1 cellular context compared by ENCODE assay signal in genomic region chr17:1649844-1650409, GRCh38.
TF ChIP-seq lines count a peak whose summit lies in the region.

Gene RILP (minus strand): TSS chr17:1649866. CDS start chr17:1649804, 62 bp downstream.

TF ChIP-seq in HepG2, 621 proteins besides CTCF, POLR2A, EP300 and RAD21 (continued from another document and continues in another):
- TF ChIP-seq ARID4A (CRISPR knock-in tag; IDR thresholded peaks at IDR 0.05; ENCODE audit: borderline replicate concordance) (peak; percentile 86; the same call in 1 of the 2 replicates), ZNF614 (CRISPR knock-in tag; IDR thresholded peaks at IDR 0.05; ENCODE audit: borderline replicate concordance) (no peak; the same call in 1 of the 2 replicates), KAT8 (CRISPR knock-in tag; IDR thresholded peaks at IDR 0.05) (no peak), ZMYM3 (CRISPR knock-in tag; IDR thresholded peaks at IDR 0.05) (no peak), CREM (IDR thresholded peaks at IDR 0.05) (no peak), CREM (CRISPR knock-in tag; IDR thresholded peaks at IDR 0.05) (no peak), TBP (CRISPR knock-in tag; IDR thresholded peaks at IDR 0.05) (no peak), ZNF562 (CRISPR knock-in tag; IDR thresholded peaks at IDR 0.05; ENCODE audit: borderline replicate concordance) (no peak), ZKSCAN5 (CRISPR knock-in tag; IDR thresholded peaks at IDR 0.05) (no peak), FOXM1 (CRISPR knock-in tag; IDR thresholded peaks at IDR 0.05) (no peak), PRDM15 (CRISPR knock-in tag; IDR thresholded peaks at IDR 0.05) (peak; percentile 29; the same call in 1 of the 2 replicates), PATZ1 (CRISPR knock-in tag; IDR thresholded peaks at IDR 0.05) (peak; percentile 65; the same call in 1 of the 2 replicates), PAXIP1 (CRISPR knock-in tag; conservative IDR thresholded peaks at IDR 0.05) (peak; percentile 57), ZNF713 (CRISPR knock-in tag; IDR thresholded peaks at IDR 0.05) (no peak), MIER2 (CRISPR knock-in tag; IDR thresholded peaks at IDR 0.05) (0 out of 2 replicates have a peak, but pooled peaks have one; percentile 9), TBL1XR1 (IDR thresholded peaks at IDR 0.05; ENCODE audit: borderline replicate concordance, low read length, partially characterized antibody) (no peak), ZNF761 (CRISPR knock-in tag; conservative IDR thresholded peaks at IDR 0.05) (0 out of 2 replicates have a peak, but pooled peaks have one; percentile 62), ZNF709 (CRISPR knock-in tag; IDR thresholded peaks at IDR 0.05) (no peak), ZNF225 (CRISPR knock-in tag; IDR thresholded peaks at IDR 0.05) (peak; percentile 5; the same call in 1 of the 2 replicates), AGO2 (optimal IDR thresholded peaks at IDR 0.05; ENCODE audit: low read depth, low read length) (peak; percentile 88), MED1 (CRISPR knock-in tag; IDR thresholded peaks at IDR 0.05) (peak; percentile 86), AFF4 (CRISPR knock-in tag; IDR thresholded peaks at IDR 0.05) (no peak), HMGA1 (CRISPR knock-in tag; conservative IDR thresholded peaks at IDR 0.05) (no peak), RXRB (CRISPR knock-in tag; IDR thresholded peaks at IDR 0.05; ENCODE audit: borderline replicate concordance) (peak; percentile 82), BCL3 (CRISPR knock-in tag; IDR thresholded peaks at IDR 0.05) (0 out of 2 replicates have a peak, but pooled peaks have one; percentile 13), ZNF205 (CRISPR knock-in tag; IDR thresholded peaks at IDR 0.05) (0 out of 2 replicates have a peak, but pooled peaks have one; percentile 56), MIER3 (CRISPR knock-in tag; IDR thresholded peaks at IDR 0.05; ENCODE audit: borderline replicate concordance) (peak; percentile 69; the same call in 1 of the 2 replicates), ZNF143 (CRISPR knock-in tag; IDR thresholded peaks at IDR 0.05) (no peak), SOX5 (CRISPR knock-in tag; IDR thresholded peaks at IDR 0.05; ENCODE audit: borderline replicate concordance) (peak; percentile 60), SKIL (CRISPR knock-in tag; IDR thresholded peaks at IDR 0.05; ENCODE audit: borderline replicate concordance) (peak; percentile 69; the same call in 1 of the 2 replicates)
